ENCODE assay signal across 18 cellular contexts in the genomic region with DNA sequence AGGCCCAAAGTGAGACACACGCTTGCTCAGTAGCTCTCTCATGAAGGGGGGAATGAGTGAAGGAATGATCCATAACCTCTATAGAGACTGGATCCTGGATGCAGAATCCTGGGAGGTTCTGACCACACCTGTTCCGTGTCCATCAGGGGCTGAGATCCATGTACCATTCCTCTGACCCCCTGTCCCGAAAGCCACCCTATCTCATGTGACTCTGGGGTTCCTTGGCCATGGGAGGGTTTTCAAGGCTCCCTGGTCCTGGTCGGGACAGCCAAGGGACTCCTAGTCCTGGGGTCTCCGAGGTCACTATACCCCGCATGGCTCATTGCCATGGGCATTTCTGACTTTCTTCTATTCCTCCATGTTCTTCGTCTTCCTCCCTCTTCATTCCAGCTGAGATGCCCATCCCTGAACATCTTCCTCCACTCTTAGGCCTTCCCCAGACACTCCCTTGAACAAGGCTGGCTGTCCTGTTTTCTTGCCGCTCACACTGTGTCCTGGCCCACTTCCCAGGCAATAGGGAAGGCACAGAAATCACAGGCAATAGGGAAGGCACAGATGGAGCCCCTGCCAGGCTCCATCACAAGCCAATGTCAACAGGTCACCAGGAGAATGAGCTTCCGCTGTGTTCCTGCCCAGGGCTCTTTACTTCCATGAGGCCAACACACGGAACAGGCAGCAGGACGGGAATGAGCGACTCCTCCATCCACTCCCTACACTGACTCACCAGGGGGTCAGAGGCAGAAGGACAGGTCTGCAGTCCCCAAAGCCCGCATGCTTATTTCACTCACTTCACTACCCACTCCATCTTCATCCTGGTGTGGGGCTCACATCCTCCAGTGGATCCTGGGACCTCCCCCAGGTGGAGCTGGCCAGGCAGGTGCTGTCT. TPM values are rescaled to one million over a fixed set of nuclear protein-coding genes. Genes with fewer than 3 reads are reported as not detected.
A peak's percentile ranks its signal among the peaks of the same experiment; 100 is the strongest.
DNase-seq lines count a peak whose midpoint lies in the region; ATAC-seq and TF ChIP-seq lines count a peak whose summit lies in the region.
"Had no signal": no experiment of that assay in that cellular context is flagged by ENCODE, and none has a peak within 500 bp of the region (broad histone marks: within the 10 kb centered on the region; RNA-seq: fewer than 3 reads in every experiment).

No MANE protein-coding gene starts in this region.

- intact Hi-C loops in lower lobe of right lung (cut with DNase I) (no loop called here), posterior vena cava (cut with DNase I) (no loop called here)

- ATAC-seq in lower lobe of right lung (no peak), HG03432 (IDR thresholded peaks at IDR 0.05; ENCODE audit: unreplicated experiment) (no peak)

- no peak overlapping the region for H3K4me3 Mint-ChIP-seq in activated T-cell treated with anti-CD3 and anti-CD28 coated beads, Interleukin-2, amount 50 U/mL, for 24 hours

- H3K4me1 Mint-ChIP-seq in activated T-cell treated with anti-CD3 and anti-CD28 coated beads, Interleukin-2, amount 50 U/mL, for 24 hours (ENCODE audit: low read depth): peaks cover 5% of the 10 kb centered on the region

- no peaks in the 10 kb centered on the region for H3K36me3 ChIP-seq in lower lobe of right lung
- H3K36me3 ChIP-seq: SJCRH30 had no signal

- no peaks in the 10 kb centered on the region for H3K9me3 Mint-ChIP-seq in activated T-cell treated with anti-CD3 and anti-CD28 coated beads, Interleukin-2, amount 50 U/mL, for 24 hours

- peaks cover 6% of the 10 kb centered on the region for H3K27me3 ChIP-seq in lower lobe of right lung (ENCODE audit: low read depth)

- peak overlapping the region; percentile 4 for H3K4me3 ChIP-seq in lower lobe of right lung
- H3K4me3 ChIP-seq: SJCRH30 had no signal

- no peaks in the 10 kb centered on the region for H3K36me3 Mint-ChIP-seq in activated T-cell treated with anti-CD3 and anti-CD28 coated beads, Interleukin-2, amount 50 U/mL, for 24 hours (ENCODE audit: low read depth)

- no peaks in the 10 kb centered on the region for H3K4me1 ChIP-seq in lower lobe of right lung
- H3K4me1 ChIP-seq: SJCRH30 had no signal

- H3K9me3 ChIP-seq in lower lobe of right lung: no peaks in the 10 kb centered on the region
- H3K9me3 ChIP-seq: SJCRH30 had no signal

- TF ChIP-seq CTCF in lower lobe of right lung (IDR thresholded peaks at IDR 0.05): no peak

- DNase-seq in activated T-cell treated with anti-CD3 and anti-CD28 coated beads, Interleukin-2, amount 50 U/mL, for 24 hours: peak; percentile 21
- DNase-seq in activated T-cell treated with anti-CD3 and anti-CD28 coated beads, Interleukin-2, amount 50 U/mL, for 48 hours: no peak
- DNase-seq in lower lobe of right lung (no peak), posterior vena cava (ENCODE audit: low spot score) (peak; percentile 17), NCI-H1092 (lab: John Stamatoyannopoulos, UW) (no peak), DMS153 (lab: John Stamatoyannopoulos, UW) (no peak)
- no peak for DNase-seq in activated effector memory CD4-positive, alpha-beta T cell treated with Interleukin-2 at 50 U/mL for 16 hours
- DNase-seq: 8988T; Karpas-422; NCI-H1417; NCI-H2081 treated with DMSO at 0.1 percent for 48 hours; NCI-H2227 treated with DMSO at 0.1 percent for 48 hours; NCI-H524 treated with DMSO at 0.1 percent for 48 hours; NK-92 treated with Interleukin-12 subunit alpha and Interleukin-12 subunit beta, amount 100 ng/mL, for 24 hours; SJCRH30 had no signal

- H3K27ac ChIP-seq in lower lobe of right lung: no peak overlapping the region
- H3K27ac ChIP-seq: RWPE1, SJCRH30 had no signal

- peaks cover 77% of the 10 kb centered on the region for H3K27me3 Mint-ChIP-seq in activated T-cell treated with anti-CD3 and anti-CD28 coated beads, Interleukin-2, amount 50 U/mL, for 24 hours

- no peak overlapping the region for H3K27ac Mint-ChIP-seq in activated T-cell treated with anti-CD3 and anti-CD28 coated beads, Interleukin-2, amount 50 U/mL, for 24 hours

RNA-seq across cellular contexts. Expression of a gene that starts 3.2 kb away (rescaled TPM):
- total RNA-seq in lower lobe of right lung (99.7 TPM), posterior vena cava (not detected)
- total RNA-seq: H4, SJCRH30 had no signal

RNA-seq across cellular contexts. Expression of a gene that starts 23.5 kb away (rescaled TPM):
- total RNA-seq in lower lobe of right lung (not detected), posterior vena cava (not detected)
- total RNA-seq: H4, SJCRH30 had no signal

RNA-seq across cellular contexts. Expression of a gene that starts 43.7 kb away (rescaled TPM):
- total RNA-seq in lower lobe of right lung (369 TPM), posterior vena cava (under 1 TPM in 1 of 2 donors, not detected in 1; 0.10 TPM)
- total RNA-seq: H4, SJCRH30 had no signal

Comparison
In these comparisons a context has a peak if more than half of its experiments do, and no peak if none do; other contexts are left out.
1. DNase-seq: peak in activated T-cell treated with anti-CD3 and anti-CD28 coated beads, Interleukin-2, amount 50 U/mL, for 24 hours (single experiment) and posterior vena cava (single experiment); none in activated T-cell treated with anti-CD3 and anti-CD28 coated beads, Interleukin-2, amount 50 U/mL, for 48 hours (0 of 2), lower lobe of right lung (single experiment), activated effector memory CD4-positive, alpha-beta T cell treated with Interleukin-2 at 50 U/mL for 16 hours (single experiment), NCI-H1092 (single experiment) and DMS153 (single experiment).
2. RNA of a gene that starts 3.2 kb away (total RNA-seq): 99.7 TPM in lower lobe of right lung (single experiment); not detected in posterior vena cava; every median in the first group is over 100 times any median in the second.
3. RNA of a gene that starts 43.7 kb away (total RNA-seq): 369 TPM in lower lobe of right lung (single experiment); 0.10 TPM in posterior vena cava; every median in the first group is over 100 times any median in the second.